In the genomic region with DNA sequence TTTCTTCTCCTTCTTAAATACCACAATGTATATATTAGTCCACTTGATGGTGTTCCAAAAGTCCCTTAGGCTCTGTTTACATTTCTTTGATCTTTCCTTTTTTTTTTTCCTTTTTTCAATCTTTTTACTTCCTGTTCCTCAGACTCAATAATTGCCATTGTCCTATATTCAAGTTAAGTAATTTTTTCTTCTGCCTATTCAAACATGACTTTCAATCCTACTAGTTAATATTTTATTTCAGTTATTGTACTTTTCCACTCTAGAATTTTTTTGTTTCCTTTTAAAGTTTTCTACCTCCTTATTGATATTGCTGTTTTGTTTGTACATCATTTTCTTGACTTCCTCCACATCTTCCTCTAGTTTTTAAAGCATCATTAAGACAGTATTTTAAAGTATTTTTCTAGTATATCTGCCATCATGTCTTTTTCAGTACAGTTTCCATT, we compare ENCODE assay signal across 18 cellular contexts.
"Had no signal": no experiment of that assay in that cellular context is flagged by ENCODE, and none has a peak within 500 bp of the region (broad histone marks: within the 10 kb centered on the region; RNA-seq: fewer than 3 reads in every experiment).

No MANE protein-coding gene starts in this region.

- H3K4me3 Mint-ChIP-seq: activated CD4-positive, alpha-beta memory T cell treated with anti-CD3 and anti-CD28 coated beads for 36 hours; activated naive CD8-positive, alpha-beta T cell treated with anti-CD3 and anti-CD28 coated beads, Interleukin-2, amount 50 U/mL, for 24 hours; memory B cell had no signal

- H3K27ac Mint-ChIP-seq: activated CD4-positive, alpha-beta memory T cell treated with anti-CD3 and anti-CD28 coated beads for 36 hours; activated naive CD8-positive, alpha-beta T cell treated with anti-CD3 and anti-CD28 coated beads, Interleukin-2, amount 50 U/mL, for 24 hours; memory B cell; progenitor cell of endocrine pancreas had no signal

- H3K27me3 Mint-ChIP-seq: activated CD4-positive, alpha-beta memory T cell treated with anti-CD3 and anti-CD28 coated beads for 36 hours; activated naive CD8-positive, alpha-beta T cell treated with anti-CD3 and anti-CD28 coated beads, Interleukin-2, amount 50 U/mL, for 24 hours; naive thymus-derived CD8-positive, alpha-beta T cell had no signal

- H3K36me3 Mint-ChIP-seq: activated CD4-positive, alpha-beta memory T cell treated with anti-CD3 and anti-CD28 coated beads for 36 hours; memory B cell; naive thymus-derived CD8-positive, alpha-beta T cell had no signal

- DNase-seq: activated CD4-positive, alpha-beta memory T cell treated with anti-CD3 and anti-CD28 coated beads for 36 hours; activated gamma-delta T cell treated with Interleukin-2 at 50 U/mL for 16 hours; activated naive CD8-positive, alpha-beta T cell treated with anti-CD3 and anti-CD28 coated beads, Interleukin-2, amount 50 U/mL, for 24 hours; activated T-cell treated with anti-CD3 and anti-CD28 coated beads, Interleukin-2, amount 50 U/mL, for 48 hours; aorta; cortex of kidney; effector CD8-positive, alpha-beta T cell; foreskin fibroblast; glutamatergic neuron; left ventricle myocardium inferior; naive thymus-derived CD8-positive, alpha-beta T cell; nucleus accumbens; right cardiac atrium; stimulated activated CD4-positive, alpha-beta T cell treated with anti-CD3 and anti-CD28 coated beads, Interleukin-4, amount 100 ng/mL, for 4 hours; stimulated activated CD8-positive, alpha-beta memory T cell treated with anti-CD3 and anti-CD28 coated beads, Interleukin-4, amount 100 ng/mL, for 48 hours; T-helper 1 cell had no signal

- H3K9me3 Mint-ChIP-seq: activated CD4-positive, alpha-beta memory T cell treated with anti-CD3 and anti-CD28 coated beads for 36 hours; activated naive CD8-positive, alpha-beta T cell treated with anti-CD3 and anti-CD28 coated beads, Interleukin-2, amount 50 U/mL, for 24 hours; naive thymus-derived CD8-positive, alpha-beta T cell had no signal

- ATAC-seq: activated naive CD8-positive, alpha-beta T cell treated with anti-CD3 and anti-CD28 coated beads, Interleukin-2, amount 50 U/mL, for 24 hours; naive thymus-derived CD8-positive, alpha-beta T cell; right cardiac atrium had no signal
